Comparison of ENCODE assay signal across 24 cellular contexts in genomic region chr6:47836046-47836445, GRCh38. TPM values are rescaled to one million over a fixed set of nuclear protein-coding genes. Genes with fewer than 3 reads are reported as not detected.
DNase-seq lines count a peak whose midpoint lies in the region; ATAC-seq and TF ChIP-seq lines count a peak whose summit lies in the region.
"Had no signal": no experiment of that assay in that cellular context is flagged by ENCODE, and none has a peak within 500 bp of the region (broad histone marks: within the 10 kb centered on the region; RNA-seq: fewer than 3 reads in every experiment).

No MANE protein-coding gene starts in this region.

- peak; percentile 48 for ATAC-seq in GM18505 (IDR thresholded peaks at IDR 0.05; ENCODE audit: unreplicated experiment)
- ATAC-seq in GM19463 (IDR thresholded peaks at IDR 0.05; ENCODE audit: unreplicated experiment) = peak; percentile 39
- peak; percentile 66 for ATAC-seq in HG03354 (IDR thresholded peaks at IDR 0.05; ENCODE audit: poor library complexity, severe bottlenecking, unreplicated experiment)
- ATAC-seq in HG02973 (IDR thresholded peaks at IDR 0.05; ENCODE audit: unreplicated experiment) = no peak
- ATAC-seq in activated CD8-positive, alpha-beta memory T cell treated with anti-CD3 and anti-CD28 coated beads, Interleukin-2, amount 10 ng/mL, durations not matched to agents 7 days and 5 days = no peak
- ATAC-seq: heart left ventricle, mucosa of descending colon had no signal

- H3K36me3 Mint-ChIP-seq in activated CD8-positive, alpha-beta memory T cell treated with anti-CD3 and anti-CD28 coated beads, Interleukin-2, amount 10 ng/mL, durations not matched to agents 7 days and 5 days = no peaks in the 10 kb centered on the region
- H3K36me3 Mint-ChIP-seq: activated naive CD8-positive, alpha-beta T cell; IgD-negative memory B cell had no signal

- no peaks in the 10 kb centered on the region for H3K9me3 ChIP-seq in transverse colon
- H3K9me3 ChIP-seq: heart left ventricle, mucosa of descending colon, SJSA1, testis had no signal

- TF ChIP-seq CTCF in fibroblast of mammary gland (conservative IDR thresholded peaks at IDR 0.05; ENCODE audit: control insufficient read depth, insufficient read depth, low read depth, low read length) (no peak), transverse colon (IDR thresholded peaks at IDR 0.05) (no peak)

- no peaks in the 10 kb centered on the region for H3K36me3 ChIP-seq in transverse colon
- H3K36me3 ChIP-seq: brain microvascular endothelial cell, heart left ventricle, left ventricle myocardium inferior, SJSA1 had no signal

- no peak overlapping the region for H3K27ac Mint-ChIP-seq in activated CD8-positive, alpha-beta memory T cell treated with anti-CD3 and anti-CD28 coated beads, Interleukin-2, amount 10 ng/mL, durations not matched to agents 7 days and 5 days
- H3K27ac Mint-ChIP-seq: activated naive CD8-positive, alpha-beta T cell; CD4-positive, alpha-beta T cell; IgD-negative memory B cell; T-helper 1 cell treated with Interleukin-12 subunit alpha and Interleukin-12 subunit beta and Interleukin-4 antibody, amounts not matched to agents 30 μg/mL and 1 μg/mL, for 36 hours had no signal

- CTCF ChIA-PET in activated CD8-positive, alpha-beta memory T cell treated with anti-CD3 and anti-CD28 coated beads, Interleukin-2, amount 10 ng/mL, durations not matched to agents 7 days and 5 days (lab: Charles Lee) = no interaction called here

- intact Hi-C loops in transverse colon (cut with DNase I; ENCODE audit: low total_unique reads) = no loop called here

- H3K4me3 ChIP-seq in fibroblast of mammary gland (ENCODE audit: control insufficient read depth, low read depth, low read length) (no peak overlapping the region), transverse colon (no peak overlapping the region)
- H3K4me3 ChIP-seq: heart left ventricle, left ventricle myocardium inferior, mucosa of descending colon, SJSA1, testis had no signal

- H3K9me3 Mint-ChIP-seq in activated CD8-positive, alpha-beta memory T cell treated with anti-CD3 and anti-CD28 coated beads, Interleukin-2, amount 10 ng/mL, durations not matched to agents 7 days and 5 days (ENCODE audit: low read depth) = peaks cover 2% of the 10 kb centered on the region
- H3K9me3 Mint-ChIP-seq: CD4-positive, alpha-beta T cell; T-helper 1 cell treated with Interleukin-12 subunit alpha and Interleukin-12 subunit beta and Interleukin-4 antibody, amounts not matched to agents 30 μg/mL and 1 μg/mL, for 36 hours had no signal

- no peak for TF ChIP-seq EP300 in transverse colon (IDR thresholded peaks at IDR 0.05; ENCODE audit: low read depth)

- no peak overlapping the region for H3K27ac ChIP-seq in transverse colon
- H3K27ac ChIP-seq: brain microvascular endothelial cell, heart left ventricle, HL-60, left ventricle myocardium inferior, SJSA1, testis, VCaP had no signal

- H3K27me3 ChIP-seq in transverse colon = no peaks in the 10 kb centered on the region
- H3K27me3 ChIP-seq: brain microvascular endothelial cell, SJSA1, testis had no signal

- peak; percentile 5 for DNase-seq in fibroblast of mammary gland (ENCODE audit: low read depth)
- DNase-seq in activated CD8-positive, alpha-beta memory T cell treated with anti-CD3 and anti-CD28 coated beads, Interleukin-2, amount 10 ng/mL, durations not matched to agents 7 days and 5 days = no peak
- DNase-seq in HuH-7 (ENCODE audit: low spot score) = no peak
- DNase-seq in transverse colon = no peak
- DNase-seq: activated CD4-positive, alpha-beta T cell treated with anti-CD3 and anti-CD28 coated beads, Interleukin-2, amount 50 U/mL, for 48 hours; brain microvascular endothelial cell; CD4-positive, alpha-beta T cell; cortex of kidney; heart left ventricle; left ventricle myocardium inferior; mucosa of descending colon; NCI-H1694 treated with DMSO at 0.1 percent for 48 hours; NCI-H226; testis had no signal

- no peak for TF ChIP-seq POLR2A in GM18505 (IDR thresholded peaks at IDR 0.05; ENCODE audit: borderline replicate concordance, extremely low read depth, insufficient read depth, insufficient read length)
- TF ChIP-seq POLR2A in transverse colon (IDR thresholded peaks at IDR 0.05) = no peak

- H3K4me3 Mint-ChIP-seq in activated CD8-positive, alpha-beta memory T cell treated with anti-CD3 and anti-CD28 coated beads, Interleukin-2, amount 10 ng/mL, durations not matched to agents 7 days and 5 days = no peak overlapping the region
- H3K4me3 Mint-ChIP-seq: activated naive CD8-positive, alpha-beta T cell; CD4-positive, alpha-beta T cell; IgD-negative memory B cell; T-helper 1 cell treated with Interleukin-12 subunit alpha and Interleukin-12 subunit beta and Interleukin-4 antibody, amounts not matched to agents 30 μg/mL and 1 μg/mL, for 36 hours had no signal

- H3K27me3 Mint-ChIP-seq in activated CD8-positive, alpha-beta memory T cell treated with anti-CD3 and anti-CD28 coated beads, Interleukin-2, amount 10 ng/mL, durations not matched to agents 7 days and 5 days = peaks cover 5% of the 10 kb centered on the region

- H3K4me1 ChIP-seq in transverse colon = no peaks in the 10 kb centered on the region
- H3K4me1 ChIP-seq: heart left ventricle, left ventricle myocardium inferior, SJSA1, testis had no signal

- in situ Hi-C loops in transverse colon (cut with MboI; ENCODE audit: low pct_ligation_motif_present in 1 of 4, low pct_unique_long_range_greater_than_20kb in 1 of 4, low sequenced_read_pairs in 3 of 4) = no loop called here

- H3K4me1 Mint-ChIP-seq in activated CD8-positive, alpha-beta memory T cell treated with anti-CD3 and anti-CD28 coated beads, Interleukin-2, amount 10 ng/mL, durations not matched to agents 7 days and 5 days = peaks cover 6% of the 10 kb centered on the region
- H3K4me1 Mint-ChIP-seq: IgD-negative memory B cell had no signal

RNA-seq across cellular contexts. Expression of gene OPN5, which starts 54.2 kb away (rescaled TPM):
- not detected for total RNA-seq in activated CD8-positive, alpha-beta memory T cell treated with anti-CD3 and anti-CD28 coated beads, Interleukin-2, amount 10 ng/mL, durations not matched to agents 7 days and 5 days
- not detected for total RNA-seq in transverse colon
- total RNA-seq: CD4-positive, alpha-beta T cell; left ventricle myocardium inferior; mucosa of descending colon; SJSA1 had no signal

Comparison
In these comparisons a context has a peak if more than half of its experiments do, and no peak if none do; other contexts are left out.
1. ATAC-seq: peak in GM18505 (single experiment), GM19463 (single experiment) and HG03354 (single experiment); none in HG02973 (single experiment) and activated CD8-positive, alpha-beta memory T cell treated with anti-CD3 and anti-CD28 coated beads, Interleukin-2, amount 10 ng/mL, durations not matched to agents 7 days and 5 days (single experiment).